8 cellular contexts compared by ENCODE assay signal in the genomic region with DNA sequence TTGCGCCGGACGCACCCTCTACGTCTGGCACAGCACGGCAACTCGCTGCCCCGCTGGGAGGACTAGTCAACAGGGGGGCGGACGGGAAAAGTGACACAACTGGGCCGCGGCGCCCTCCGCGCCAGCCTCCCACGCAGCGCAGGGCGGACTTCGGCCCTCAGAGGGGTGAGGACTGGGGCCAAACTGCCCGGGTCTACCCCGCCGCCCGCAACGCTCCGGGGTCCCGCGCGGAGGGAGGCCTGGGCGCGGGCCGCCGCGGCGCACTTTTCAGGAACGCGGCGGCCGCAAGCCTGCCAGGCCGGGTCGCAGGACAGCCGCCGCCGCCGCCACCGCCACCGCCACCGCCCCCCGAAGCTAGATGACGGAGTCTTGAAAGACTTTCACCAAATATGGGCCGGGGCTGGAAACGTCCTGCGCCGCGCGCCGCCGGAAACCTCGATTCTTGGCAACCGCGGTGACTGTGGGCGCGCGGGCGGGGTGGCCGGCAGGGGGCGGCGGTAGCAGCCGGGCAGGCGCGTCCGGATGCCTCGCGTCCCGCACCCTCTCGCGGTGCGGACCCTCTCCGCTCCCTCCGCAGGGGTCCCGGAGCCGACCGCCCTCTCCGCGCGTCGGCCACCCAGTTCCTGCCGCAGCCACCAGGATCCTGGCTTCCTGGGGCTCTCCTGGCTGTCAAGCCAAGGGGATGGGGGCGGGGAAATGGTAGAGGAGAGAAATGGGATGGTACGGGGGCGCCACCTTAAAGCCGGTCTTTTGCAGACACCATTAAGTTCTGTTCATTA. TPM values are rescaled to one million over a fixed set of nuclear protein-coding genes. Genes with fewer than 3 reads are reported as not detected.
DNase-seq lines count a peak whose midpoint lies in the region; ATAC-seq lines count a peak whose summit lies in the region.

No MANE protein-coding gene starts in this region.

- peak; percentile 79 for ATAC-seq in GM21367 (IDR thresholded peaks at IDR 0.05; ENCODE audit: unreplicated experiment)

- peak overlapping the region; percentile 90 for H3K27ac ChIP-seq in cingulate gyrus (ENCODE audit: low read depth, low read length)
- H3K27ac ChIP-seq in layer of hippocampus (ENCODE audit: low read depth, low read length) = peak overlapping the region; percentile 54

- peaks cover 2% of the 10 kb centered on the region for H3K27me3 ChIP-seq in layer of hippocampus (ENCODE audit: control insufficient read depth, insufficient read depth, low read length)

- DNase-seq in NCI-H1092 treated with DMSO at 0.1 percent for 48 hours (lab: John Stamatoyannopoulos, UW) (peak; percentile 8), NCI-H1092 (lab: John Stamatoyannopoulos, UW) (no peak), HK-2 (ENCODE audit: unreplicated experiment) (peak; percentile 89), SK-N-DZ (ENCODE audit: low spot score) (peak; percentile 47)
- DNase-seq in stimulated activated CD4-positive, alpha-beta T cell treated with anti-CD3 and anti-CD28 coated beads, Interleukin-4, amount 100 ng/mL, for 24 hours = peak; percentile 30

RNA-seq across cellular contexts. Expression of a gene that starts 3.7 kb away (rescaled TPM):
- 0.12 and 0.13 TPM in 2 replicates for polyA plus RNA-seq in SK-N-DZ (2014; cell fraction: cytosol; rRNA removed)
- 0.08 and 1.3 TPM in 2 replicates for polyA plus RNA-seq in SK-N-DZ (2014; cell fraction: nucleus; rRNA removed)
